In the genomic region with DNA sequence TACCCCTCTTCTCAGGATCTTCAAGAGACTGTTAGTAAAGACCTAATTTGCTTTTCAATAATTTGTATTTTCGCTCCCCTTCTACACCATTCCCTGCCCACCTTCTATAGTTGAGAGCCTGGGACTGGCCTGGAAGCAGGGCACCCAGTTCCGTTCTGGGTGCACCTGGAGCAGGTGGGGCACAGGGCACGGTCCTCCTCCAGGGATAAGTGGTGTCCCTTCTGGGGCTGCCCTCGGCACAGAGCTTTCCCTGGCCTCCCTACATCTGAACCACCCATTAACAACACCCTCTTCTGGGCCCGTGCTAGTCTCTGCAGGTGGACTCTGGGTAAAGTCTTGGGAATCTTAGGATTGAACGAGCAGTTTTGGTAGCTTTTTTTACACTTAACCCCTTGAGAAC, we compare ENCODE assay signal across 9 cellular contexts.
"Had no signal": no experiment of that assay in that cellular context is flagged by ENCODE, and none has a peak within 500 bp of the region (broad histone marks: within the 10 kb centered on the region; RNA-seq: fewer than 3 reads in every experiment).

No MANE protein-coding gene starts in this region.

- H3K27ac Mint-ChIP-seq: H9 had no signal

- H2AFZ ChIP-seq: GM23248 had no signal

- H3K4me1 Mint-ChIP-seq: IgD-negative memory B cell had no signal

- H3K4me3 Mint-ChIP-seq: H9, IgD-negative memory B cell had no signal

- DNase-seq: GM23248, GOT3, H9, HCEC 1CT, KBM-7 had no signal

- H3K27ac ChIP-seq: GM23248, HL-60 had no signal

- H3K9me3 Mint-ChIP-seq: H9, IgD-negative memory B cell had no signal

- H3K4me3 ChIP-seq: GM23248 had no signal

- H3K9ac ChIP-seq: GM23248 had no signal

- FAIRE-seq: H54, HepG2 had no signal
